In the genomic region with DNA sequence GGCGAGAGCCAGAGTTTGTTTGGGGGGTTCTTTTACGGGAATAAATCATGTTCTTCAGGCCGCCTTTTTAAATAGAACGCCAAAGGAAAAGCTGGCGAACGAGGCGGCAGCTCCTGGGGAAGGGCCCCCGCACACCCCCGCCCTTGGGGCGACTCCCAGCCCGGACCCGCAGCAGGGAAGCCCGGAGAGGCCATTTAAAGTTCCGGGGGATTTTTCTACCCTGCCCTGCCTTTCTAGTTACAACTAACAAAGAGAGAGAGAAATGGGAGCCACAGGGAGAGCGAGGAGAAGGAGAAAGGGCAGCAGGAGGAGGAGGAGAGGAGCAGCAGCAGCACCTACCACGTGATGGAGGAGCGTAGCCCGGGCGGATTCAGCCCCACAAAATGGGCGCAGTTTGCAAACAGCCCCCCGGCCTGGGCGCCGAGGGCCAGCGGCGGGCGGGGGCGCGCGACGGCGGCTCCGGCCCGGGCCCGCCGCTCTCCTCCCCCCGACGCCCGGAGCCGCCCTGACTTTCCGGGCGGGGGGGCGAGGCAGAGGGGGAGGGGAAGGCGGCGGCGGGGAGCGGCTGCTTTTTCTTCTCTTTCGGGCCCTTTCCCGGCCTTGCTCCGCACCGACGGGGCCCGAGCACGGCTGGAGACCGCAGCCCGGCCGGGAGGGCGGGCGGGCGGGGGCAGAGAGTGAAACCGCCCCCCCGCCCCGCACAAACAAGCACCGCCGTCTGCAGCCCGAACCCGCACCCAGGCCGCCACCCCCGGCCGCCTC, we compare ENCODE assay signal across 8 cellular contexts. TPM values are rescaled to one million over a fixed set of nuclear protein-coding genes. Genes with fewer than 3 reads are reported as not detected.
DNase-seq lines count a peak whose midpoint lies in the region; ATAC-seq lines count a peak whose summit lies in the region.

No MANE protein-coding gene starts in this region.

- peak; percentile 35 for ATAC-seq in GM18907 (IDR thresholded peaks at IDR 0.05; ENCODE audit: unreplicated experiment)
- peak; percentile 22 for ATAC-seq in HG03135 (IDR thresholded peaks at IDR 0.05; ENCODE audit: unreplicated experiment)
- ATAC-seq in left lobe of liver, result peak; percentile 59

- DNase-seq in AG08396 (ENCODE audit: low spot score), result peak; percentile 79
- peak; percentile 40 to 68 for DNase-seq in NCI-H446 (lab: John Stamatoyannopoulos, UW)
- DNase-seq in activated CD4-positive, CD25-positive, alpha-beta regulatory T cell treated with anti-CD3 and anti-CD28 coated beads, Interleukin-2, amount 50 U/mL, for 72 hours, result peak; percentile 75
- DNase-seq in left lobe of liver (ENCODE audit: low spot score), result peak; percentile 70
- peak; percentile 66 to 69 for DNase-seq in stimulated activated CD4-positive, alpha-beta T cell treated with anti-CD3 and anti-CD28 coated beads, Interleukin-2, amount 100 ng/mL, for 24 hours

- peak overlapping the region; percentile 98 for H3K27ac ChIP-seq in cingulate gyrus (ENCODE audit: low read depth, low read length)

RNA-seq across cellular contexts. Expression of a gene that starts 0.6 kb away (rescaled TPM):
- total RNA-seq in left lobe of liver, result 23.2 TPM

Comparison
In these comparisons a context has a peak if more than half of its experiments do, and no peak if none do; other contexts are left out.
1. Peak in every context shown above with its lines: DNase-seq, ATAC-seq and H3K27ac ChIP-seq.